ENCODE assay signal across 8 cellular contexts in genomic region chr6:32973144-32973854, GRCh38. TPM values are rescaled to one million over a fixed set of nuclear protein-coding genes. Genes with fewer than 3 reads are reported as not detected.
DNase-seq lines count a peak whose midpoint lies in the region; ATAC-seq, FAIRE-seq and TF ChIP-seq lines count a peak whose summit lies in the region.

No MANE protein-coding gene starts in this region.

- WGBS in K562 (ENCODE audit: insufficient coverage, low coverage, missing lambda C conversion rate), result under 1% methylated on average over 22 of the region's 22 CpGs

- in situ Hi-C loops in K562 (cut with MboI), result loop anchor here (25.0 kb wide), 1 partner anchor 1436 kb away; the partner anchor contains the start of genes ATP6V1G2, DDX39B, MCCD1 and NFKBIL1

- peaks cover 68% of the 10 kb centered on the region for H3K36me3 ChIP-seq in K562 (ENCODE audit: control insufficient read depth, insufficient read depth, low read length)

- no peak for TF ChIP-seq EP300 in K562 (IDR thresholded peaks at IDR 0.05; ENCODE audit: low read length)

- peaks cover 14 to 15% of the 10 kb centered on the region in 2 experiments; a peak in 4 of 5 replicates for H3K4me1 ChIP-seq in K562 (replicated peaks in 1 of 2; ENCODE audit: control insufficient read depth in 2 of 2, insufficient read depth in 2 of 2, low read length in 2 of 2)

- H2AFZ ChIP-seq in K562 (ENCODE audit: low read depth, low read length), result no peak overlapping the region

- intact Hi-C loops in K562 (cut with micrococcal nuclease), result loop anchor here (5.0 kb wide), 1 partner anchor 776 kb away; no protein-coding TSS in a partner anchor

- no peaks in the 10 kb centered on the region for H3K9me3 ChIP-seq in K562 (replicated peaks; ENCODE audit: control insufficient read depth, insufficient read depth, low read depth, low read length)

- TF ChIP-seq CTCF in K562 (IDR thresholded peaks at IDR 0.05 in 2 of 3, conservative IDR thresholded peaks at IDR 0.05 in 1 of 3; ENCODE audit: insufficient read depth in 2 of 3, low read depth in 1 of 3, low read length in 3 of 3), result no peak

- peak overlapping the region; percentile 75 to 98 for H3K9ac ChIP-seq in K562 (ENCODE audit: insufficient read depth in 1 of 2, low read depth in 2 of 2, low read length in 2 of 2)

- H3K27ac ChIP-seq in K562 (ENCODE audit: extremely low read depth, low read depth, low read length), result peak overlapping the region; percentile 63

- no peak for ATAC-seq in activated CD4-positive, CD25-positive, alpha-beta regulatory T cell treated with anti-CD3 and anti-CD28 coated beads, Interleukin-2, amount 50 U/mL, for 24 hours
- ATAC-seq in K562 (no peak), esophagus mucosa (no peak)

- peaks cover 62% of the 10 kb centered on the region for H4K20me1 ChIP-seq in K562 (replicated peaks; ENCODE audit: control insufficient read depth, insufficient read depth, low read length)

- TF ChIP-seq RAD21 in K562 (CRISPR knock-in tag; conservative IDR thresholded peaks at IDR 0.05 in 1 of 2, IDR thresholded peaks at IDR 0.05 in 1 of 2), result no peak

- no peaks in the 10 kb centered on the region for H3K27me3 ChIP-seq in K562 (ENCODE audit: control insufficient read depth in 2 of 2, insufficient read depth in 2 of 2, low read length in 2 of 2)

- TF ChIP-seq POLR2A in K562 (conservative IDR thresholded peaks at IDR 0.05), result no peak; the same call in 1 of the 2 replicates

- no peak for FAIRE-seq in K562 (lab: Jason Lieb, UNC)

- CTCF ChIA-PET in K562 (lab: Yijun Ruan, JAX; ENCODE audit: low intra/inter-chr PET ratio), result no interaction called here

- peak overlapping the region; percentile 70 for H3K4me3 ChIP-seq in K562

- peak; percentile 39 for DNase-seq in activated CD4-positive, CD25-positive, alpha-beta regulatory T cell treated with anti-CD3 and anti-CD28 coated beads, Interleukin-2, amount 50 U/mL, for 16 hours (ENCODE audit: low read depth, low spot score)
- DNase-seq in RPMI7951 (ENCODE audit: low read depth) (peak; percentile 55), K562 (ENCODE audit: extremely low read depth in 1 of 4, low spot score in 3 of 4) (peak in 3 of 4 experiments; percentile 49 to 65 (median 58)), left kidney (ENCODE audit: low read depth, low spot score) (peak; percentile 85), GDM1 (lab: John Stamatoyannopoulos, UW) (no peak)
- DNase-seq in stimulated activated CD8-positive, alpha-beta memory T cell treated with anti-CD3 and anti-CD28 coated beads, Interleukin-12 subunit alpha, Interleukin-12 subunit beta, amount 100 ng/mL, for 1 hour (ENCODE audit: low read depth), result peak; percentile 36

- H3K79me2 ChIP-seq in K562 (ENCODE audit: control insufficient read depth, insufficient read depth, low read length), result peaks cover 92% of the 10 kb centered on the region

- H3K4me2 ChIP-seq in K562 (ENCODE audit: insufficient read depth, low read length), result peak overlapping the region; percentile 92

- POLR2A ChIA-PET in K562 (lab: Yijun Ruan, JAX), result interaction anchor here (0.6 to 13.4 kb wide), 37 partner anchors 8 to 927 kb away, joined by 3 to 384 read pairs (median 6); partner anchors contain the start of genes HLA-DMA, HLA-DMB, PSMB9 and TAP1

- H3K9me1 ChIP-seq in K562 (ENCODE audit: control insufficient read depth, insufficient read depth, low read length), result peaks cover 22% of the 10 kb centered on the region

- no TSS peak for BruUV-seq in K562 (replicated peaks; lab: Mats Ljungman, UMichigan)

TF ChIP-seq in K562, 482 proteins besides CTCF, POLR2A, EP300 and RAD21 (continues in another document):
- TF ChIP-seq CREBBP (IDR thresholded peaks at IDR 0.05; ENCODE audit: low read depth, low read length), result no peak
- TF ChIP-seq RFX5 (IDR thresholded peaks at IDR 0.05; ENCODE audit: low read depth, low read length), result no peak

RNA-seq across cellular contexts. Expression of gene BRD2, which starts 4.9 kb away (rescaled TPM):
- total RNA-seq in RPMI7951 (2014; rRNA removed; shearing (Covaris generic)), result 77.5 and 82.1 TPM in 2 replicates
- total RNA-seq in K562 (2011; cell fraction: chromatin; rRNA removed; ENCODE audit: low replicate concordance), result 729 and 883 TPM in 2 replicates
- 319 and 374 TPM in 2 replicates for total RNA-seq in K562 (2011; cell fraction: nucleolus; rRNA removed)
- total RNA-seq in K562 (2011; cell fraction: nucleoplasm; rRNA removed), result 421 and 486 TPM in 2 replicates
- total RNA-seq in K562 (2014; rRNA removed) (133 and 136 TPM in 2 replicates), K562 (2014; rRNA removed; fragmentation: Illumina TruSeq; extraction: Trizol) (135 and 136 TPM in 2 replicates), K562 (2015; rRNA removed; fragmentation: Illumina TruSeq; extraction: Trizol) (185 and 186 TPM in 2 replicates), K562 (2021) (173 and 181 TPM in 2 replicates), esophagus mucosa (99.3 TPM)
- polyA plus RNA-seq in K562 (2011; rRNA removed) (189 and 242 TPM in 2 replicates), K562 (2014; fragmentation: Illumina TruSeq; extraction: Trizol) (211 and 252 TPM in 2 replicates), K562 (2014; fragmentation: Nextera tagmentation; extraction: Ambion mirVana) (100 to 1,000 TPM in 1 of 2 experiments, 10 to 100 TPM in 1; 19.0 to 113 TPM), K562 (2014; rRNA removed) (192 and 194 TPM in 2 replicates)
- 99.8 and 136 TPM in 2 replicates for polyA plus RNA-seq in K562 (2011; cell fraction: cytosol; rRNA removed)
- 407 and 463 TPM in 2 replicates for polyA plus RNA-seq in K562 (2011; cell fraction: nucleus; rRNA removed)
- 164 and 174 TPM in 2 replicates for polyA plus RNA-seq in K562 (2012)
- polyA minus RNA-seq in K562 (2011; rRNA and poly(A)+ RNA removed), result 117 and 145 TPM in 2 replicates
- 73.6 and 84.6 TPM in 2 replicates for polyA minus RNA-seq in K562 (2011; cell fraction: cytosol; rRNA and poly(A)+ RNA removed)
- 153 and 260 TPM in 2 replicates for polyA minus RNA-seq in K562 (2011; cell fraction: nucleus; rRNA and poly(A)+ RNA removed)

RNA-seq across cellular contexts. Expression of gene HLA-DMA, which starts 20.4 kb away (rescaled TPM):
- total RNA-seq in RPMI7951 (2014; rRNA removed; shearing (Covaris generic)), result 10.1 and 10.9 TPM in 2 replicates
- total RNA-seq in K562 (2011; cell fraction: chromatin; rRNA removed; ENCODE audit: low replicate concordance), result 0.55 and 0.81 TPM in 2 replicates
- total RNA-seq in K562 (2011; cell fraction: nucleolus; rRNA removed), result 0.83 and 0.92 TPM in 2 replicates
- total RNA-seq in K562 (2011; cell fraction: nucleoplasm; rRNA removed), result 2.4 and 2.9 TPM in 2 replicates
- 0.23 and 0.33 TPM in 2 replicates for total RNA-seq in K562 (2014; rRNA removed)
- total RNA-seq in K562 (2014; rRNA removed; fragmentation: Illumina TruSeq; extraction: Trizol), result 0.29 and 0.51 TPM in 2 replicates
- total RNA-seq in K562 (2015; rRNA removed; fragmentation: Illumina TruSeq; extraction: Trizol), result 0.58 and 0.60 TPM in 2 replicates
- total RNA-seq in K562 (2021), result 0.47 and 0.75 TPM in 2 replicates
- polyA plus RNA-seq in K562 (2011; rRNA removed), result 0.13 and 0.28 TPM in 2 replicates
- 0.56 and 0.73 TPM in 2 replicates for polyA plus RNA-seq in K562 (2011; cell fraction: cytosol; rRNA removed)
- polyA plus RNA-seq in K562 (2011; cell fraction: nucleus; rRNA removed), result 2.3 TPM in 2 replicates
- 0.76 and 1.1 TPM in 2 replicates for polyA plus RNA-seq in K562 (2012)
- polyA plus RNA-seq in K562 (2014; fragmentation: Illumina TruSeq; extraction: Trizol), result 0.50 and 0.83 TPM in 2 replicates
- polyA plus RNA-seq in K562 (2014; fragmentation: Nextera tagmentation; extraction: Ambion mirVana), result under 1 TPM; 0.18 to 0.78 TPM
- polyA plus RNA-seq in K562 (2014; rRNA removed), result 0.48 and 1.7 TPM in 2 replicates
- polyA minus RNA-seq in K562 (2011; rRNA and poly(A)+ RNA removed), result 0.25 and 0.39 TPM in 2 replicates
- not detected in 2 replicates for polyA minus RNA-seq in K562 (2011; cell fraction: cytosol; rRNA and poly(A)+ RNA removed)
- 1.8 and 2.3 TPM in 2 replicates for polyA minus RNA-seq in K562 (2011; cell fraction: nucleus; rRNA and poly(A)+ RNA removed)
- total RNA-seq in esophagus mucosa, result 16.2 TPM

RNA-seq across cellular contexts. Expression of gene HLA-DMB, which starts 32.5 kb away (rescaled TPM):
- 2.5 and 3.1 TPM in 2 replicates for total RNA-seq in RPMI7951 (2014; rRNA removed; shearing (Covaris generic))
- total RNA-seq in K562 (2011; cell fraction: chromatin; rRNA removed; ENCODE audit: low replicate concordance), result not detected in 2 replicates
- total RNA-seq in K562 (2011; cell fraction: nucleolus; rRNA removed), result not detected in 2 replicates
- not detected in 2 replicates for total RNA-seq in K562 (2011; cell fraction: nucleoplasm; rRNA removed)
- not detected in 2 replicates for total RNA-seq in K562 (2014; rRNA removed)
- not detected in 2 replicates for total RNA-seq in K562 (2014; rRNA removed; fragmentation: Illumina TruSeq; extraction: Trizol)
- not detected in 2 replicates for total RNA-seq in K562 (2015; rRNA removed; fragmentation: Illumina TruSeq; extraction: Trizol)
- 0.18 and 0.38 TPM in 2 replicates for total RNA-seq in K562 (2021)
- polyA plus RNA-seq in K562 (2011; rRNA removed), result not detected in 2 replicates
- not detected in 2 replicates for polyA plus RNA-seq in K562 (2011; cell fraction: cytosol; rRNA removed)
- polyA plus RNA-seq in K562 (2011; cell fraction: nucleus; rRNA removed), result not detected in 2 replicates
- not detected in 2 replicates for polyA plus RNA-seq in K562 (2012)
- not detected in 2 replicates for polyA plus RNA-seq in K562 (2014; fragmentation: Illumina TruSeq; extraction: Trizol)
- not detected for polyA plus RNA-seq in K562 (2014; fragmentation: Nextera tagmentation; extraction: Ambion mirVana)
- polyA plus RNA-seq in K562 (2014; rRNA removed), result 0.03 TPM in 1 of 2 replicates, not detected in the other
- polyA minus RNA-seq in K562 (2011; rRNA and poly(A)+ RNA removed), result not detected in 2 replicates
- not detected in 2 replicates for polyA minus RNA-seq in K562 (2011; cell fraction: cytosol; rRNA and poly(A)+ RNA removed)
- not detected in 2 replicates for polyA minus RNA-seq in K562 (2011; cell fraction: nucleus; rRNA and poly(A)+ RNA removed)
- total RNA-seq in esophagus mucosa, result 5.5 TPM

RNA-seq across cellular contexts. Expression of gene HLA-DOA, which starts 36.1 kb away (rescaled TPM):
- under 0.01 TPM in 1 of 2 replicates, not detected in the other for total RNA-seq in RPMI7951 (2014; rRNA removed; shearing (Covaris generic))
- not detected in 2 replicates for total RNA-seq in K562 (2011; cell fraction: chromatin; rRNA removed; ENCODE audit: low replicate concordance)
- total RNA-seq in K562 (2011; cell fraction: nucleolus; rRNA removed), result not detected in 2 replicates
- total RNA-seq in K562 (2011; cell fraction: nucleoplasm; rRNA removed), result not detected in 2 replicates
- not detected in 2 replicates for total RNA-seq in K562 (2014; rRNA removed)
- not detected in 2 replicates for total RNA-seq in K562 (2014; rRNA removed; fragmentation: Illumina TruSeq; extraction: Trizol)
- not detected in 2 replicates for total RNA-seq in K562 (2015; rRNA removed; fragmentation: Illumina TruSeq; extraction: Trizol)
- 0.07 TPM in 1 of 2 replicates, not detected in the other for total RNA-seq in K562 (2021)
- polyA plus RNA-seq in K562 (2011; rRNA removed), result not detected in 2 replicates
- not detected in 2 replicates for polyA plus RNA-seq in K562 (2011; cell fraction: cytosol; rRNA removed)
- not detected in 2 replicates for polyA plus RNA-seq in K562 (2011; cell fraction: nucleus; rRNA removed)
- polyA plus RNA-seq in K562 (2012), result not detected in 2 replicates
- not detected in 2 replicates for polyA plus RNA-seq in K562 (2014; fragmentation: Illumina TruSeq; extraction: Trizol)
- polyA plus RNA-seq in K562 (2014; fragmentation: Nextera tagmentation; extraction: Ambion mirVana), result not detected
- polyA plus RNA-seq in K562 (2014; rRNA removed), result not detected in 2 replicates
- polyA minus RNA-seq in K562 (2011; rRNA and poly(A)+ RNA removed), result not detected in 2 replicates
- not detected in 2 replicates for polyA minus RNA-seq in K562 (2011; cell fraction: cytosol; rRNA and poly(A)+ RNA removed)
- not detected in 2 replicates for polyA minus RNA-seq in K562 (2011; cell fraction: nucleus; rRNA and poly(A)+ RNA removed)
- total RNA-seq in esophagus mucosa, result 1.4 TPM
